In the genomic region with DNA sequence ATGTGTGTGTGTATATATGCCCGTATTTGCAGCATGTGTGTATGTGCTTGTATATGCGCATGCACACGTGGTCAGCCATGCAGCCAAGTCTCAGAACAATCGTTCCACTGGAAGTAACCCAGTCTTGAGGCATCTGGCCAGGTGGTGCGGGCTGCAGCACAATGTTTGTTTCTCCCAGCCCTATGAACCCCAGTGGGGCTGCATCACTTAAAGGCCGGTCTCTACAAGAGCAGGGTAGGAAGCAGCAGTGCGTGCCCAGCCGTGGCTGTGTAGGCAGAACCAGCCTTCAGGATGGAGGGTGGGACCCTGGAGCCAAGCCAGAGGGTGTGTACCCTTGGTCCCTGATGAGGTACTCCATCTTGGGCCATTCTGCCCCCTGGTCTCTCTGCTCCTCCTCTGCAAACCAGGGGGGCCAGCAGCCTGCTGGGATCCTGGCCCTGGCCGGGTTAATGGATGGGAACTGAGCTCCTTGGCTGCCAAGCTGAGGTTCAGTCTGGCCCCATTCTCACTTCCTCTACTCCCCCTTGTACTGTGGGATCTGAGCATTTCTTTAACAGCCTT, we compare ENCODE assay signal across 8 cellular contexts. TPM values are rescaled to one million over a fixed set of nuclear protein-coding genes. Genes with fewer than 3 reads are reported as not detected.
DNase-seq lines count a peak whose midpoint lies in the region; ATAC-seq lines count a peak whose summit lies in the region.

No MANE protein-coding gene starts in this region.

- ATAC-seq in GM18861 (IDR thresholded peaks at IDR 0.05; ENCODE audit: unreplicated experiment), result peak; percentile 40
- peak; percentile 48 for ATAC-seq in HG02642 (IDR thresholded peaks at IDR 0.05; ENCODE audit: poor library complexity, unreplicated experiment)
- ATAC-seq in stimulated activated effector memory CD8-positive, alpha-beta T cell treated with anti-CD3 and anti-CD28 coated beads, Interleukin-12 subunit alpha, Interleukin-12 subunit beta, amount 100 ng/mL, for 72 hours, result peak; percentile 22

- peak overlapping the region; percentile 99 for H3K27ac Mint-ChIP-seq in stimulated activated effector memory CD8-positive, alpha-beta T cell treated with anti-CD3 and anti-CD28 coated beads, Interleukin-12 subunit alpha, Interleukin-12 subunit beta, amount 100 ng/mL, for 72 hours

- DNase-seq in SJSA1 (ENCODE audit: low read depth in 1 of 2, low spot score in 2 of 2) (no peak), germinal center (ENCODE audit: low spot score) (peak; percentile 60), activated gamma-delta T cell treated with Interleukin-2 at 50 U/mL for 16 hours (no peak), SHP77 (lab: John Stamatoyannopoulos, UW) (no peak), ureter (ENCODE audit: low spot score) (no peak)
- DNase-seq in stimulated activated effector memory CD8-positive, alpha-beta T cell treated with anti-CD3 and anti-CD28 coated beads, Interleukin-12 subunit alpha, Interleukin-12 subunit beta, amount 100 ng/mL, for 72 hours (ENCODE audit: low spot score in 2 of 2), result no peak

- no peaks in the 10 kb centered on the region for H3K9me3 ChIP-seq in SJSA1 (replicated peaks)

- no peaks in the 10 kb centered on the region for H3K9me3 Mint-ChIP-seq in stimulated activated effector memory CD8-positive, alpha-beta T cell treated with anti-CD3 and anti-CD28 coated beads, Interleukin-12 subunit alpha, Interleukin-12 subunit beta, amount 100 ng/mL, for 72 hours

- peaks cover 90% of the 10 kb centered on the region for H3K4me1 Mint-ChIP-seq in stimulated activated effector memory CD8-positive, alpha-beta T cell treated with anti-CD3 and anti-CD28 coated beads, Interleukin-12 subunit alpha, Interleukin-12 subunit beta, amount 100 ng/mL, for 72 hours

- peaks cover 26% of the 10 kb centered on the region for H3K36me3 Mint-ChIP-seq in stimulated activated effector memory CD8-positive, alpha-beta T cell treated with anti-CD3 and anti-CD28 coated beads, Interleukin-12 subunit alpha, Interleukin-12 subunit beta, amount 100 ng/mL, for 72 hours

- H3K36me3 ChIP-seq in SJSA1, result peaks cover 8% of the 10 kb centered on the region; the same call in 1 of the 2 replicates

- H3K4me3 Mint-ChIP-seq in stimulated activated effector memory CD8-positive, alpha-beta T cell treated with anti-CD3 and anti-CD28 coated beads, Interleukin-12 subunit alpha, Interleukin-12 subunit beta, amount 100 ng/mL, for 72 hours, result peak overlapping the region; percentile 100

- no peaks in the 10 kb centered on the region for H3K27me3 ChIP-seq in SJSA1 (replicated peaks)

- no peak overlapping the region for H3K4me3 ChIP-seq in SJSA1

- H3K4me1 ChIP-seq in SJSA1 (replicated peaks), result peaks cover 28% of the 10 kb centered on the region

- H3K27ac ChIP-seq in SJSA1, result peak overlapping the region; percentile 72

RNA-seq across cellular contexts. Expression of gene KLF13, which starts 11.8 kb away (rescaled TPM):
- total RNA-seq in SJSA1 (2014; rRNA removed; shearing (Covaris generic)), result 60.4 and 62.4 TPM in 2 replicates
- 77.5 TPM for total RNA-seq in ureter
